Comparison of ENCODE assay signal across 9 cellular contexts in the genomic region with DNA sequence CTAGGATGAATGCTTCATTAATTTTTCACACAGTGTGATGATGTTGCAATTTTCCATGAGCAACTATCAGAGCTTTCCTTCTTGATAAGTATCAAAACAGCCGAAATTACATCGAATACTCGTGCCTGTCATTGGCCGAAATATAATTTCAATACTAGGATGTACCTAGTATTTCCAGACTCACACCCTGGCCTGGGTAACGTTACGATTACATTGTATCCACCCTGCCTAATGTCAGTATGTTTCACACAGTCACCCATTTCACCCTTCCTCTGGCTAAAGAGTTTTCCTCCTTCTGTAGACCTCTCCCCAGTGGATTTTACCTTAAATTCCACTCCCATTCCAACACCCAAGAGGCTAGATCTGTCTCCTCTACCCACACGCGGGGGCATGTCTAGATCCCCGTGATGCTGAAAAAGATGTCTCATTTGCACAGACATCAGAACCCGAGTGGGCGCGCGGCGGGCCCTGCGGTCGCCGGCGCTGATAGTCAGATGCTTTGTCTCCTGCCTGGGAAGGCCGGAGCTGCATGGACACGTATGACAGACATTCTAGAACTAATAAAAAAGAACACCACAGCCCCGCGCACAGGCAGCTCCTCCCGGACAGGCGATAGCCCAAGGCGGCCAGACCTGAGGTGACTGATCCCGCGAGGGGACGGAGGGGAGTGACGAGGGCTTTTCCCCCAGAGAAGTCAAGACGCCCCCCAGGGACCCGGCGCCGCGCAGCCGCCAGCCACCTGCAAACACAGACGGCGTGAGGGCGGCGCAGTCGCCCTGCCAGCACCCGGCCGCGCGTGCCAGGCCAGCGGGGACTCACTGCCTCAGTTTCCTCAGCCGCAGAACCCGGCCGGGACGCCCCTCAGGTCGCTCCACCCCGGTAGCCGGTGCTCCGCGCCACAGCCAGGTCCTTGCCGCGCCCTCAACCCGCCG. TPM values are rescaled to one million over a fixed set of nuclear protein-coding genes. Genes with fewer than 3 reads are reported as not detected.
DNase-seq lines count a peak whose midpoint lies in the region; ATAC-seq and TF ChIP-seq lines count a peak whose summit lies in the region.
"Had no signal": no experiment of that assay in that cellular context is flagged by ENCODE, and none has a peak within 500 bp of the region (broad histone marks: within the 10 kb centered on the region; RNA-seq: fewer than 3 reads in every experiment).

No MANE protein-coding gene starts in this region.

- H3K27ac ChIP-seq in colonic mucosa (peak overlapping the region; percentile 90), right lobe of liver (peak overlapping the region; percentile 81 to 94 (median 91))
- H3K27ac ChIP-seq: neutrophil had no signal

- H3K27me3 ChIP-seq in colonic mucosa: no peaks in the 10 kb centered on the region
- H3K27me3 ChIP-seq in right lobe of liver: no peaks in the 10 kb centered on the region

- TF ChIP-seq POLR2A in right lobe of liver (IDR thresholded peaks at IDR 0.05): no peak

- H3K4me3 ChIP-seq in HFF-Myc (replicated peaks; ENCODE audit: low read depth, low read length) (peak overlapping the region; percentile 58), colonic mucosa (peak overlapping the region; percentile 84), right lobe of liver (peak overlapping the region; percentile 63 to 84 (median 78))

- TF ChIP-seq CTCF in GM10266 (IDR thresholded peaks at IDR 0.05; ENCODE audit: control insufficient read depth, insufficient read depth, low read depth, missing control alignments) (no peak), HFF-Myc (IDR thresholded peaks at IDR 0.05; ENCODE audit: low read depth, low read length, missing control alignments) (no peak), colonic mucosa (IDR thresholded peaks at IDR 0.05) (no peak), right lobe of liver (IDR thresholded peaks at IDR 0.05) (no peak)

- intact Hi-C loops in colonic mucosa (cut with DNase I) (no loop called here), right lobe of liver (cut with DNase I) (no loop called here)

- peak; percentile 42 for DNase-seq in GM10266 (ENCODE audit: extremely low spot score)
- no peak for DNase-seq in HFF-Myc (ENCODE audit: extremely low read depth, low read depth)
- peak; percentile 31 for DNase-seq in NCI-H1105 (lab: John Stamatoyannopoulos, UW)
- DNase-seq in activated CD4-positive, alpha-beta T cell treated with anti-CD3 and anti-CD28 coated beads for 4 hours: peak; percentile 52 to 68
- peak; percentile 51 for DNase-seq in colonic mucosa
- DNase-seq in right lobe of liver: peak; percentile 58 to 70 (median 62)
- peak; percentile 45 to 64 for DNase-seq in stimulated activated CD4-positive, alpha-beta T cell treated with anti-CD3 and anti-CD28 coated beads, Interleukin-4, amount 100 ng/mL, for 4 hours
- DNase-seq in GDM1 (lab: John Stamatoyannopoulos, UW): no peak

- peak overlapping the region; percentile 79 to 94 for H3K9ac ChIP-seq in colonic mucosa (ENCODE audit: low read depth in 2 of 2, low read length in 2 of 2)

- ATAC-seq in right lobe of liver: peak; percentile 1 to 20 (median 8)

- 3% methylated on average over 25 of the region's 58 CpGs for WGBS in right lobe of liver (ENCODE audit: insufficient coverage, low coverage, low lambda C conversion rate, missing lambda C conversion rate)

- H3K9me3 ChIP-seq in colonic mucosa (no peaks in the 10 kb centered on the region), right lobe of liver (no peaks in the 10 kb centered on the region)
- H3K9me3 ChIP-seq: neutrophil had no signal

- H3K36me3 ChIP-seq in colonic mucosa (no peaks in the 10 kb centered on the region), right lobe of liver (no peaks in the 10 kb centered on the region)
- H3K36me3 ChIP-seq: neutrophil had no signal

- H3K4me1 ChIP-seq in colonic mucosa (no peaks in the 10 kb centered on the region), right lobe of liver (peaks cover 0 to 18% (median 6%) of the 10 kb centered on the region in 4 donors)

RNA-seq across cellular contexts. Expression of a gene that starts 0.7 kb away (rescaled TPM):
- total RNA-seq in colonic mucosa: 10 to 100 TPM; 24.6 to 31.0 TPM
- 10 to 100 TPM; 18.4 to 32.9 (median 27.8) TPM for total RNA-seq in right lobe of liver

Comparison
In these comparisons a context has a peak if more than half of its experiments do, and no peak if none do; other contexts are left out.
1. DNase-seq: peak in GM10266 (single experiment), NCI-H1105 (single experiment), activated CD4-positive, alpha-beta T cell treated with anti-CD3 and anti-CD28 coated beads for 4 hours (2 of 2), colonic mucosa (single experiment), right lobe of liver (3 of 3) and stimulated activated CD4-positive, alpha-beta T cell treated with anti-CD3 and anti-CD28 coated beads, Interleukin-4, amount 100 ng/mL, for 4 hours (2 of 2); none in HFF-Myc (single experiment) and GDM1 (single experiment).
2. Peak in every context shown above with its lines, with median percentiles within 50 percentile points of each other: H3K4me3 ChIP-seq.